1 cellular context compared by ENCODE assay signal in the genomic region with DNA sequence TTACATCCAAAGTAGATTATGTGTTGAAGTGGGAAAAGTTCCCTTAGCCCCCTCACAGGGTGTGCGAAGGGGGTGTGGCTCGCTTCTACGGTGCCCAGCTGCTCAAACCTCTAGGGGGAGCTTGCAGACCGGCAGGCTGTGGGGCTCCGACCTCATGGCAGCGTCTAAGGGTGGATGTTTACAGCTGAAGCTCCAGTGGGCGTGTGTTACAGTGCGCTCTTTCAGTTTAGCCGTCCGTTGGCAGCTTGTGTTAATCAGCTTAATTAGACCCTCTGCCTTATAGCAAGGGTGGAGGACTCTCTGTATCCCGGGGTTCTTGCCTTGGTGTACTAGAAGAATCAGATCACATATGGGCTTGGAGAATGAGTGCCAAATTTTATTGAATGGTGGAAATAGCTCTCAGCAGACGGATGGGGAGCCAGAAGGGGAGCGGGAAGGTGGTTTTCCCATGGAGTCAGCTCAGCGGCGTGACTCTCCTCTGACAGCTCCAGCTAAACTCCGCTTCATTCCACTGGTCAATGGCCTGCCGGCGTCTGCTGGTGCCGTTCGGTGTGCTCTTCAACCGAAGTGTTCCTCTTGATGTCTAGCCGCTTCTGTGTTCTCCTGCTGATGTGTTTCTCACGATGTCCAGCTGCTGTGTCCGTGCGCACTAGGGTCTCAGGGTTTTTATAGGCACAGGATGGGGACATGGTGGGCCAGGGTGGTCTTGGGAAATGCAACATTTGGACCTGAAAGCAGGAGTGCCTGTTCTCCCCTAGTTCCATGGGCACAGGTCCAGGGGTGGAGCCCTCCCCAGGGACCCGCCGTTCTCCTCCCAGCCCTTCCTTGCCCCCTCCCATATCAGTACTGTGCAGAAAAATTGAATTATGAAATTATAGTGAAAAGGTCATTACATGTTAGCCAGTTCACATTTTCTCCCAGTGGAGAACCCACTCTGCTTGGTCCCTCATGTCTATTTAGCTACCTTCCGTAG.
TF ChIP-seq lines count a peak whose summit lies in the region.

No MANE protein-coding gene starts in this region.

TF ChIP-seq in K562, 482 proteins besides CTCF, POLR2A, EP300 and RAD21 (continued from another document and continues in another):
- TF ChIP-seq, protein P1, sequence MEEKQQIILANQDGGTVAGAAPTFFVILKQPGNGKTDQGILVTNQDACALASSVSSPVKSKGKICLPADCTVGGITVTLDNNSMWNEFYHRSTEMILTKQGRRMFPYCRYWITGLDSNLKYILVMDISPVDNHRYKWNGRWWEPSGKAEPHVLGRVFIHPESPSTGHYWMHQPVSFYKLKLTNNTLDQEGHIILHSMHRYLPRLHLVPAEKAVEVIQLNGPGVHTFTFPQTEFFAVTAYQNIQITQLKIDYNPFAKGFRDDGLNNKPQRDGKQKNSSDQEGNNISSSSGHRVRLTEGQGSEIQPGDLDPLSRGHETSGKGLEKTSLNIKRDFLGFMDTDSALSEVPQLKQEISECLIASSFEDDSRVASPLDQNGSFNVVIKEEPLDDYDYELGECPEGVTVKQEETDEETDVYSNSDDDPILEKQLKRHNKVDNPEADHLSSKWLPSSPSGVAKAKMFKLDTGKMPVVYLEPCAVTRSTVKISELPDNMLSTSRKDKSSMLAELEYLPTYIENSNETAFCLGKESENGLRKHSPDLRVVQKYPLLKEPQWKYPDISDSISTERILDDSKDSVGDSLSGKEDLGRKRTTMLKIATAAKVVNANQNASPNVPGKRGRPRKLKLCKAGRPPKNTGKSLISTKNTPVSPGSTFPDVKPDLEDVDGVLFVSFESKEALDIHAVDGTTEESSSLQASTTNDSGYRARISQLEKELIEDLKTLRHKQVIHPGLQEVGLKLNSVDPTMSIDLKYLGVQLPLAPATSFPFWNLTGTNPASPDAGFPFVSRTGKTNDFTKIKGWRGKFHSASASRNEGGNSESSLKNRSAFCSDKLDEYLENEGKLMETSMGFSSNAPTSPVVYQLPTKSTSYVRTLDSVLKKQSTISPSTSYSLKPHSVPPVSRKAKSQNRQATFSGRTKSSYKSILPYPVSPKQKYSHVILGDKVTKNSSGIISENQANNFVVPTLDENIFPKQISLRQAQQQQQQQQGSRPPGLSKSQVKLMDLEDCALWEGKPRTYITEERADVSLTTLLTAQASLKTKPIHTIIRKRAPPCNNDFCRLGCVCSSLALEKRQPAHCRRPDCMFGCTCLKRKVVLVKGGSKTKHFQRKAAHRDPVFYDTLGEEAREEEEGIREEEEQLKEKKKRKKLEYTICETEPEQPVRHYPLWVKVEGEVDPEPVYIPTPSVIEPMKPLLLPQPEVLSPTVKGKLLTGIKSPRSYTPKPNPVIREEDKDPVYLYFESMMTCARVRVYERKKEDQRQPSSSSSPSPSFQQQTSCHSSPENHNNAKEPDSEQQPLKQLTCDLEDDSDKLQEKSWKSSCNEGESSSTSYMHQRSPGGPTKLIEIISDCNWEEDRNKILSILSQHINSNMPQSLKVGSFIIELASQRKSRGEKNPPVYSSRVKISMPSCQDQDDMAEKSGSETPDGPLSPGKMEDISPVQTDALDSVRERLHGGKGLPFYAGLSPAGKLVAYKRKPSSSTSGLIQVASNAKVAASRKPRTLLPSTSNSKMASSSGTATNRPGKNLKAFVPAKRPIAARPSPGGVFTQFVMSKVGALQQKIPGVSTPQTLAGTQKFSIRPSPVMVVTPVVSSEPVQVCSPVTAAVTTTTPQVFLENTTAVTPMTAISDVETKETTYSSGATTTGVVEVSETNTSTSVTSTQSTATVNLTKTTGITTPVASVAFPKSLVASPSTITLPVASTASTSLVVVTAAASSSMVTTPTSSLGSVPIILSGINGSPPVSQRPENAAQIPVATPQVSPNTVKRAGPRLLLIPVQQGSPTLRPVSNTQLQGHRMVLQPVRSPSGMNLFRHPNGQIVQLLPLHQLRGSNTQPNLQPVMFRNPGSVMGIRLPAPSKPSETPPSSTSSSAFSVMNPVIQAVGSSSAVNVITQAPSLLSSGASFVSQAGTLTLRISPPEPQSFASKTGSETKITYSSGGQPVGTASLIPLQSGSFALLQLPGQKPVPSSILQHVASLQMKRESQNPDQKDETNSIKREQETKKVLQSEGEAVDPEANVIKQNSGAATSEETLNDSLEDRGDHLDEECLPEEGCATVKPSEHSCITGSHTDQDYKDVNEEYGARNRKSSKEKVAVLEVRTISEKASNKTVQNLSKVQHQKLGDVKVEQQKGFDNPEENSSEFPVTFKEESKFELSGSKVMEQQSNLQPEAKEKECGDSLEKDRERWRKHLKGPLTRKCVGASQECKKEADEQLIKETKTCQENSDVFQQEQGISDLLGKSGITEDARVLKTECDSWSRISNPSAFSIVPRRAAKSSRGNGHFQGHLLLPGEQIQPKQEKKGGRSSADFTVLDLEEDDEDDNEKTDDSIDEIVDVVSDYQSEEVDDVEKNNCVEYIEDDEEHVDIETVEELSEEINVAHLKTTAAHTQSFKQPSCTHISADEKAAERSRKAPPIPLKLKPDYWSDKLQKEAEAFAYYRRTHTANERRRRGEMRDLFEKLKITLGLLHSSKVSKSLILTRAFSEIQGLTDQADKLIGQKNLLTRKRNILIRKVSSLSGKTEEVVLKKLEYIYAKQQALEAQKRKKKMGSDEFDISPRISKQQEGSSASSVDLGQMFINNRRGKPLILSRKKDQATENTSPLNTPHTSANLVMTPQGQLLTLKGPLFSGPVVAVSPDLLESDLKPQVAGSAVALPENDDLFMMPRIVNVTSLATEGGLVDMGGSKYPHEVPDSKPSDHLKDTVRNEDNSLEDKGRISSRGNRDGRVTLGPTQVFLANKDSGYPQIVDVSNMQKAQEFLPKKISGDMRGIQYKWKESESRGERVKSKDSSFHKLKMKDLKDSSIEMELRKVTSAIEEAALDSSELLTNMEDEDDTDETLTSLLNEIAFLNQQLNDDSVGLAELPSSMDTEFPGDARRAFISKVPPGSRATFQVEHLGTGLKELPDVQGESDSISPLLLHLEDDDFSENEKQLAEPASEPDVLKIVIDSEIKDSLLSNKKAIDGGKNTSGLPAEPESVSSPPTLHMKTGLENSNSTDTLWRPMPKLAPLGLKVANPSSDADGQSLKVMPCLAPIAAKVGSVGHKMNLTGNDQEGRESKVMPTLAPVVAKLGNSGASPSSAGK (IDR thresholded peaks at IDR 0.05): peak; percentile 82
- peak; percentile 87 for TF ChIP-seq SMC3 (conservative IDR thresholded peaks at IDR 0.05; ENCODE audit: insufficient read depth, low read depth, low read length)
- peak; percentile 18; the same call in 1 of the 2 replicates for TF ChIP-seq NFIC (IDR thresholded peaks at IDR 0.05)
- peak; percentile 33; the same call in 1 of the 2 replicates for TF ChIP-seq RBFOX2 (IDR thresholded peaks at IDR 0.05; ENCODE audit: low read depth, low read length)
- TF ChIP-seq, protein P2, sequence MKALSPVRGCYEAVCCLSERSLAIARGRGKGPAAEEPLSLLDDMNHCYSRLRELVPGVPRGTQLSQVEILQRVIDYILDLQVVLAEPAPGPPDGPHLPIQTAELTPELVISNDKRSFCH (CRISPR knock-in tag; IDR thresholded peaks at IDR 0.05): no peak
- TF ChIP-seq, protein P2 (tag; IDR thresholded peaks at IDR 0.05): no peak
- no peak for TF ChIP-seq TFAM (CRISPR knock-in tag; conservative IDR thresholded peaks at IDR 0.05)
- TF ChIP-seq, protein P3, sequence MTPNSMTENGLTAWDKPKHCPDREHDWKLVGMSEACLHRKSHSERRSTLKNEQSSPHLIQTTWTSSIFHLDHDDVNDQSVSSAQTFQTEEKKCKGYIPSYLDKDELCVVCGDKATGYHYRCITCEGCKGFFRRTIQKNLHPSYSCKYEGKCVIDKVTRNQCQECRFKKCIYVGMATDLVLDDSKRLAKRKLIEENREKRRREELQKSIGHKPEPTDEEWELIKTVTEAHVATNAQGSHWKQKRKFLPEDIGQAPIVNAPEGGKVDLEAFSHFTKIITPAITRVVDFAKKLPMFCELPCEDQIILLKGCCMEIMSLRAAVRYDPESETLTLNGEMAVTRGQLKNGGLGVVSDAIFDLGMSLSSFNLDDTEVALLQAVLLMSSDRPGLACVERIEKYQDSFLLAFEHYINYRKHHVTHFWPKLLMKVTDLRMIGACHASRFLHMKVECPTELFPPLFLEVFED (CRISPR knock-in tag; conservative IDR thresholded peaks at IDR 0.05): no peak
- 0 out of 2 replicates have a peak, but pooled peaks have one; percentile 10 for TF ChIP-seq BHLHE40 (IDR thresholded peaks at IDR 0.05; ENCODE audit: low read length)
- TF ChIP-seq ZNF239 (CRISPR knock-in tag; IDR thresholded peaks at IDR 0.05): no peak
- TF ChIP-seq, protein P4, sequence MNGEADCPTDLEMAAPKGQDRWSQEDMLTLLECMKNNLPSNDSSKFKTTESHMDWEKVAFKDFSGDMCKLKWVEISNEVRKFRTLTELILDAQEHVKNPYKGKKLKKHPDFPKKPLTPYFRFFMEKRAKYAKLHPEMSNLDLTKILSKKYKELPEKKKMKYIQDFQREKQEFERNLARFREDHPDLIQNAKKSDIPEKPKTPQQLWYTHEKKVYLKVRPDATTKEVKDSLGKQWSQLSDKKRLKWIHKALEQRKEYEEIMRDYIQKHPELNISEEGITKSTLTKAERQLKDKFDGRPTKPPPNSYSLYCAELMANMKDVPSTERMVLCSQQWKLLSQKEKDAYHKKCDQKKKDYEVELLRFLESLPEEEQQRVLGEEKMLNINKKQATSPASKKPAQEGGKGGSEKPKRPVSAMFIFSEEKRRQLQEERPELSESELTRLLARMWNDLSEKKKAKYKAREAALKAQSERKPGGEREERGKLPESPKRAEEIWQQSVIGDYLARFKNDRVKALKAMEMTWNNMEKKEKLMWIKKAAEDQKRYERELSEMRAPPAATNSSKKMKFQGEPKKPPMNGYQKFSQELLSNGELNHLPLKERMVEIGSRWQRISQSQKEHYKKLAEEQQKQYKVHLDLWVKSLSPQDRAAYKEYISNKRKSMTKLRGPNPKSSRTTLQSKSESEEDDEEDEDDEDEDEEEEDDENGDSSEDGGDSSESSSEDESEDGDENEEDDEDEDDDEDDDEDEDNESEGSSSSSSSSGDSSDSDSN (IDR thresholded peaks at IDR 0.05; ENCODE audit: borderline replicate concordance in 1 of 2, low read depth in 2 of 2, low read length in 2 of 2): 0 out of 4 replicates have a peak, but pooled peaks of 1 of the 2 experiments have one; percentile 21
- TF ChIP-seq, protein P5, sequence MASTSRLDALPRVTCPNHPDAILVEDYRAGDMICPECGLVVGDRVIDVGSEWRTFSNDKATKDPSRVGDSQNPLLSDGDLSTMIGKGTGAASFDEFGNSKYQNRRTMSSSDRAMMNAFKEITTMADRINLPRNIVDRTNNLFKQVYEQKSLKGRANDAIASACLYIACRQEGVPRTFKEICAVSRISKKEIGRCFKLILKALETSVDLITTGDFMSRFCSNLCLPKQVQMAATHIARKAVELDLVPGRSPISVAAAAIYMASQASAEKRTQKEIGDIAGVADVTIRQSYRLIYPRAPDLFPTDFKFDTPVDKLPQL (IDR thresholded peaks at IDR 0.05; ENCODE audit: extremely low read depth, insufficient read length): no peak
- TF ChIP-seq STAG1 (CRISPR knock-in tag; IDR thresholded peaks at IDR 0.05; ENCODE audit: borderline replicate concordance): peak; percentile 71
- TF ChIP-seq, protein P6, sequence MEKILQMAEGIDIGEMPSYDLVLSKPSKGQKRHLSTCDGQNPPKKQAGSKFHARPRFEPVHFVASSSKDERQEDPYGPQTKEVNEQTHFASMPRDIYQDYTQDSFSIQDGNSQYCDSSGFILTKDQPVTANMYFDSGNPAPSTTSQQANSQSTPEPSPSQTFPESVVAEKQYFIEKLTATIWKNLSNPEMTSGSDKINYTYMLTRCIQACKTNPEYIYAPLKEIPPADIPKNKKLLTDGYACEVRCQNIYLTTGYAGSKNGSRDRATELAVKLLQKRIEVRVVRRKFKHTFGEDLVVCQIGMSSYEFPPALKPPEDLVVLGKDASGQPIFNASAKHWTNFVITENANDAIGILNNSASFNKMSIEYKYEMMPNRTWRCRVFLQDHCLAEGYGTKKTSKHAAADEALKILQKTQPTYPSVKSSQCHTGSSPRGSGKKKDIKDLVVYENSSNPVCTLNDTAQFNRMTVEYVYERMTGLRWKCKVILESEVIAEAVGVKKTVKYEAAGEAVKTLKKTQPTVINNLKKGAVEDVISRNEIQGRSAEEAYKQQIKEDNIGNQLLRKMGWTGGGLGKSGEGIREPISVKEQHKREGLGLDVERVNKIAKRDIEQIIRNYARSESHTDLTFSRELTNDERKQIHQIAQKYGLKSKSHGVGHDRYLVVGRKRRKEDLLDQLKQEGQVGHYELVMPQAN (IDR thresholded peaks at IDR 0.05; ENCODE audit: borderline replicate concordance): peak; percentile 83; the same call in 1 of the 2 replicates
- TF ChIP-seq, protein P7, sequence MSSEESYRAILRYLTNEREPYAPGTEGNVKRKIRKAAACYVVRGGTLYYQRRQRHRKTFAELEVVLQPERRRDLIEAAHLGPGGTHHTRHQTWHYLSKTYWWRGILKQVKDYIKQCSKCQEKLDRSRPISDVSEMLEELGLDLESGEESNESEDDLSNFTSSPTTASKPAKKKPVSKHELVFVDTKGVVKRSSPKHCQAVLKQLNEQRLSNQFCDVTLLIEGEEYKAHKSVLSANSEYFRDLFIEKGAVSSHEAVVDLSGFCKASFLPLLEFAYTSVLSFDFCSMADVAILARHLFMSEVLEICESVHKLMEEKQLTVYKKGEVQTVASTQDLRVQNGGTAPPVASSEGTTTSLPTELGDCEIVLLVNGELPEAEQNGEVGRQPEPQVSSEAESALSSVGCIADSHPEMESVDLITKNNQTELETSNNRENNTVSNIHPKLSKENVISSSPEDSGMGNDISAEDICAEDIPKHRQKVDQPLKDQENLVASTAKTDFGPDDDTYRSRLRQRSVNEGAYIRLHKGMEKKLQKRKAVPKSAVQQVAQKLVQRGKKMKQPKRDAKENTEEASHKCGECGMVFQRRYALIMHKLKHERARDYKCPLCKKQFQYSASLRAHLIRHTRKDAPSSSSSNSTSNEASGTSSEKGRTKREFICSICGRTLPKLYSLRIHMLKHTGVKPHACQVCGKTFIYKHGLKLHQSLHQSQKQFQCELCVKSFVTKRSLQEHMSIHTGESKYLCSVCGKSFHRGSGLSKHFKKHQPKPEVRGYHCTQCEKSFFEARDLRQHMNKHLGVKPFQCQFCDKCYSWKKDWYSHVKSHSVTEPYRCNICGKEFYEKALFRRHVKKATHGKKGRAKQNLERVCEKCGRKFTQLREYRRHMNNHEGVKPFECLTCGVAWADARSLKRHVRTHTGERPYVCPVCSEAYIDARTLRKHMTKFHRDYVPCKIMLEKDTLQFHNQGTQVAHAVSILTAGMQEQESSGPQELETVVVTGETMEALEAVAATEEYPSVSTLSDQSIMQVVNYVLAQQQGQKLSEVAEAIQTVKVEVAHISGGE (CRISPR knock-in tag; IDR thresholded peaks at IDR 0.05): peak in 1 of 3 experiments; percentile 25; a peak in 1 of 6 replicates
- TF ChIP-seq ZNF175 (CRISPR knock-in tag; IDR thresholded peaks at IDR 0.05; ENCODE audit: low read depth): no peak
- 0 out of 2 replicates have a peak, but pooled peaks have one; percentile 19 for TF ChIP-seq ZNF24 (IDR thresholded peaks at IDR 0.05)
- TF ChIP-seq, protein P8, sequence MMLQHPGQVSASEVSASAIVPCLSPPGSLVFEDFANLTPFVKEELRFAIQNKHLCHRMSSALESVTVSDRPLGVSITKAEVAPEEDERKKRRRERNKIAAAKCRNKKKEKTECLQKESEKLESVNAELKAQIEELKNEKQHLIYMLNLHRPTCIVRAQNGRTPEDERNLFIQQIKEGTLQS (IDR thresholded peaks at IDR 0.05): no peak
- TF ChIP-seq, protein P8 (CRISPR knock-in tag; conservative IDR thresholded peaks at IDR 0.05): no peak; the same call in 1 of the 2 replicates
- TF ChIP-seq ESRRA (IDR thresholded peaks at IDR 0.05; ENCODE audit: borderline replicate concordance, low read depth): 0 out of 2 replicates have a peak, but pooled peaks have one; percentile 32
